ENCODE assay signal across 24 cellular contexts in genomic region chr3:37730825-37731224, GRCh38.
DNase-seq lines count a peak whose midpoint lies in the region; ATAC-seq, FAIRE-seq and TF ChIP-seq lines count a peak whose summit lies in the region.
"Had no signal": no experiment of that assay in that cellular context is flagged by ENCODE, and none has a peak within 500 bp of the region (broad histone marks: within the 10 kb centered on the region; RNA-seq: fewer than 3 reads in every experiment).

No MANE protein-coding gene starts in this region.

- no peak overlapping the region for H4K91ac ChIP-seq in H9 (ENCODE audit: insufficient read length, low read depth, low read length)

- H3K27me3 Mint-ChIP-seq in H9 (ENCODE audit: low read depth): peaks cover 2% of the 10 kb centered on the region; the same call in 1 of the 2 replicates
- peaks cover 8 to 17% of the 10 kb centered on the region in 2 donors for H3K27me3 Mint-ChIP-seq in natural killer cell (ENCODE audit: low read depth in 2 of 2)

- H3K4me2 ChIP-seq in H9 (ENCODE audit: insufficient read depth, insufficient read length, low read length) (no peak overlapping the region), K562 (ENCODE audit: insufficient read depth, low read length) (no peak overlapping the region)

- DNase-seq in H9: peak; percentile 10
- DNase-seq in KG1 (lab: John Stamatoyannopoulos, UW): peak; percentile 4
- DNase-seq in K562 (ENCODE audit: extremely low read depth in 1 of 4, low spot score in 3 of 4): peak in 1 of 4 experiments; percentile 7
- DNase-seq in sciatic nerve (ENCODE audit: low spot score): peak; percentile 75
- DNase-seq in NCI-H2107 treated with DMSO at 0.1 percent for 48 hours (lab: John Stamatoyannopoulos, UW; ENCODE audit: unreplicated experiment): no peak
- no peak for DNase-seq in natural killer cell
- no peak for DNase-seq in NCI-H748 treated with DMSO at 0.1 percent for 48 hours (lab: John Stamatoyannopoulos, UW)
- DNase-seq: ACHN; BE2C; C1 segment of cervical spinal cord; CD4-positive, CD25-positive, alpha-beta regulatory T cell; CD8-positive, alpha-beta memory T cell; COR-L47; DMS 273 treated with DMSO at 0.1 percent for 48 hours; DMS53; GM23248; HFFc6 had no signal

- H3T11ph ChIP-seq in H9 (ENCODE audit: low read length): no peak overlapping the region

- H4K20me1 ChIP-seq in H9 (ENCODE audit: control insufficient read depth, insufficient read depth, insufficient read length) (no peaks in the 10 kb centered on the region), K562 (replicated peaks; ENCODE audit: control insufficient read depth, insufficient read depth, low read length) (peaks cover 5% of the 10 kb centered on the region; the same call in 1 of the 2 replicates)

- H2AK5ac ChIP-seq in H9 (ENCODE audit: insufficient read length, low read length): no peak overlapping the region

- ATAC-seq in K562 (no peak), sciatic nerve (no peak), natural killer cell (no peak), GM21737 (IDR thresholded peaks at IDR 0.05; ENCODE audit: unreplicated experiment) (no peak)
- ATAC-seq: HCT116 had no signal

- H2BK120ac ChIP-seq in H9 (ENCODE audit: low read depth, low read length, poor library complexity, severe bottlenecking): no peak overlapping the region

- H3K4me1 ChIP-seq in H9 (ENCODE audit: insufficient read depth, low read length) (no peaks in the 10 kb centered on the region), K562 (replicated peaks in 1 of 2; ENCODE audit: control insufficient read depth in 2 of 2, insufficient read depth in 2 of 2, low read length in 2 of 2) (no peaks in the 10 kb centered on the region)
- H3K4me1 ChIP-seq: BE2C had no signal

- H3K4me3 Mint-ChIP-seq in H9: no peak overlapping the region
- no peak overlapping the region for H3K4me3 Mint-ChIP-seq in natural killer cell
- H3K4me3 Mint-ChIP-seq: CD4-positive, CD25-positive, alpha-beta regulatory T cell; CD8-positive, alpha-beta memory T cell; HFFc6 had no signal

- intact Hi-C loops in K562 (cut with micrococcal nuclease): no loop called here
- intact Hi-C loops in sciatic nerve (cut with DNase I): no loop called here
- intact Hi-C loops in natural killer cell (cut with micrococcal nuclease): no loop called here

- no peak overlapping the region for H3K14ac ChIP-seq in H9 (ENCODE audit: insufficient read depth, low read length)

- CTCF ChIA-PET in K562 (lab: Yijun Ruan, JAX; ENCODE audit: low intra/inter-chr PET ratio): no interaction called here

- H3K9me1 ChIP-seq in K562 (ENCODE audit: control insufficient read depth, insufficient read depth, low read length): no peaks in the 10 kb centered on the region

- TF ChIP-seq EP300 in K562 (IDR thresholded peaks at IDR 0.05; ENCODE audit: low read length): no peak

- H3K79me1 ChIP-seq in H9 (ENCODE audit: insufficient read depth, low read depth, low read length, poor library complexity, severe bottlenecking): no peaks in the 10 kb centered on the region

- no peak overlapping the region for H2BK15ac ChIP-seq in H9 (ENCODE audit: low read depth, low read length)

- H3K27me3 ChIP-seq in H9 (ENCODE audit: insufficient read depth, low read length) (no peaks in the 10 kb centered on the region), K562 (ENCODE audit: control insufficient read depth in 2 of 2, insufficient read depth in 2 of 2, low read length in 2 of 2) (peaks cover 7 to 34% of the 10 kb centered on the region in 2 experiments)
- H3K27me3 ChIP-seq: BE2C had no signal

- no peaks in the 10 kb centered on the region for H3K23me2 ChIP-seq in H9 (ENCODE audit: insufficient read length, low read depth, low read length, poor library complexity, severe bottlenecking)

- TF ChIP-seq POLR2A in K562 (conservative IDR thresholded peaks at IDR 0.05): no peak

- H3K27ac Mint-ChIP-seq in H9 (no peak overlapping the region; a peak in 1 of 7 replicates), natural killer cell (no peak overlapping the region)
- H3K27ac Mint-ChIP-seq: CD4-positive, CD25-positive, alpha-beta regulatory T cell; CD8-positive, alpha-beta memory T cell; HFFc6 had no signal

- H3K23ac ChIP-seq in H9 (ENCODE audit: insufficient read length, low read depth, low read length): no peak overlapping the region

- TF ChIP-seq CTCF in H9 (conservative IDR thresholded peaks at IDR 0.05) (no peak), K562 (IDR thresholded peaks at IDR 0.05 in 2 of 3, conservative IDR thresholded peaks at IDR 0.05 in 1 of 3; ENCODE audit: insufficient read depth in 2 of 3, low read depth in 1 of 3, low read length in 3 of 3) (no peak), natural killer cell (IDR thresholded peaks at IDR 0.05) (no peak)

- no peak overlapping the region for H4K5ac ChIP-seq in H9 (ENCODE audit: insufficient read length, low read depth, low read length)

- WGBS in H9 (ENCODE audit: extremely low coverage, insufficient read length, low lambda C conversion rate): no CpG with 5 or more reads among the region's 3 CpGs
- WGBS in K562 (ENCODE audit: insufficient coverage, low coverage, missing lambda C conversion rate): 0% methylated on average over 3 of the region's 3 CpGs

- POLR2A ChIA-PET in K562 (lab: Yijun Ruan, JAX): interaction anchor here (0.6 to 2.4 kb wide), 5 partner anchors 9 to 1016 kb away, joined by 3 to 8 read pairs (median 3); no protein-coding TSS in a partner anchor

- no TSS peak for BruUV-seq in K562 (replicated peaks; lab: Mats Ljungman, UMichigan)

- H3K79me2 ChIP-seq in H9 (ENCODE audit: insufficient read depth, low read length) (no peaks in the 10 kb centered on the region), K562 (ENCODE audit: control insufficient read depth, insufficient read depth, low read length) (no peaks in the 10 kb centered on the region)

- H3K27ac ChIP-seq in H9 (ENCODE audit: insufficient read length, low read depth, low read length) (no peak overlapping the region), K562 (ENCODE audit: extremely low read depth, low read depth, low read length) (no peak overlapping the region)
- H3K27ac ChIP-seq: GM23248 had no signal

- no peak overlapping the region for H2BK20ac ChIP-seq in H9 (ENCODE audit: low read depth, low read length, poor library complexity, severe bottlenecking)

- no peak overlapping the region for H2BK12ac ChIP-seq in H9 (ENCODE audit: insufficient read length, low read depth, low read length)

- H3K4ac ChIP-seq in H9 (ENCODE audit: low read depth, low read length): no peak overlapping the region

- H2AFZ ChIP-seq in H9 (ENCODE audit: low read length) (no peak overlapping the region), K562 (ENCODE audit: low read depth, low read length) (no peak overlapping the region)
- H2AFZ ChIP-seq: GM23248 had no signal

- FAIRE-seq in K562 (lab: Jason Lieb, UNC): no peak
- FAIRE-seq: A204.1, G401.6, GM12891, GM19239, H54 had no signal

- no peak overlapping the region for H3K56ac ChIP-seq in H9 (ENCODE audit: insufficient read length, low read depth, low read length)

- no peaks in the 10 kb centered on the region for H3K36me3 ChIP-seq in K562 (ENCODE audit: control insufficient read depth, insufficient read depth, low read length)
- H3K36me3 ChIP-seq: BE2C had no signal

- H3K9me3 ChIP-seq in H9 (ENCODE audit: control insufficient read depth, low read depth, low read length) (no peaks in the 10 kb centered on the region), K562 (replicated peaks; ENCODE audit: control insufficient read depth, insufficient read depth, low read depth, low read length) (no peaks in the 10 kb centered on the region)
- H3K9me3 ChIP-seq: BE2C had no signal

- H3K36me3 Mint-ChIP-seq in H9 (ENCODE audit: insufficient read depth in 1 of 3, low read depth in 3 of 3): no peaks in the 10 kb centered on the region
- H3K36me3 Mint-ChIP-seq in natural killer cell: no peaks in the 10 kb centered on the region
- H3K36me3 Mint-ChIP-seq: CD4-positive, CD25-positive, alpha-beta regulatory T cell; CD8-positive, alpha-beta memory T cell had no signal

- H3K18ac ChIP-seq in H9 (ENCODE audit: insufficient read length, low read depth, low read length): no peak overlapping the region

- in situ Hi-C loops in K562 (cut with MboI): no loop called here

- no peak overlapping the region for H2BK5ac ChIP-seq in H9 (ENCODE audit: insufficient read length, low read length)

- no peak overlapping the region for H3K9ac ChIP-seq in H9 (ENCODE audit: extremely low read depth, insufficient read length, low read length)
- no peak overlapping the region for H3K9ac ChIP-seq in K562 (ENCODE audit: insufficient read depth in 1 of 2, low read depth in 2 of 2, low read length in 2 of 2)
- H3K9ac ChIP-seq: GM23248 had no signal

- H3K4me3 ChIP-seq in K562: no peak overlapping the region
- H3K4me3 ChIP-seq: GM23248 had no signal

- H3K4me1 Mint-ChIP-seq in H9 (no peaks in the 10 kb centered on the region; a peak in 1 of 4 replicates), natural killer cell (no peaks in the 10 kb centered on the region)
- H3K4me1 Mint-ChIP-seq: CD4-positive, CD25-positive, alpha-beta regulatory T cell; CD8-positive, alpha-beta memory T cell had no signal

- H4K8ac ChIP-seq in H9 (replicated peaks; ENCODE audit: insufficient read length, low read depth, low read length): no peak overlapping the region

- TF ChIP-seq RAD21 in K562 (CRISPR knock-in tag; conservative IDR thresholded peaks at IDR 0.05 in 1 of 2, IDR thresholded peaks at IDR 0.05 in 1 of 2): no peak

- H3K9me3 Mint-ChIP-seq in H9: no peaks in the 10 kb centered on the region
- H3K9me3 Mint-ChIP-seq in natural killer cell: no peaks in the 10 kb centered on the region
- H3K9me3 Mint-ChIP-seq: HFFc6 had no signal

TF ChIP-seq in K562, 482 proteins besides CTCF, POLR2A, EP300 and RAD21 (continues in another document):
- TF ChIP-seq NFIX (CRISPR knock-in tag; IDR thresholded peaks at IDR 0.05; ENCODE audit: low read depth) (peak; percentile 55), NFIC (IDR thresholded peaks at IDR 0.05) (peak; percentile 77), ZNF197 (CRISPR knock-in tag; IDR thresholded peaks at IDR 0.05; ENCODE audit: low read depth) (no peak), L3MBTL2 (IDR thresholded peaks at IDR 0.05) (no peak)

Comparison
In these comparisons a context has a peak if more than half of its experiments do, and no peak if none do; other contexts are left out.
1. DNase-seq: peak in H9 (single experiment), KG1 (single experiment) and sciatic nerve (single experiment); none in NCI-H2107 treated with DMSO at 0.1 percent for 48 hours (single experiment), natural killer cell (single experiment) and NCI-H748 treated with DMSO at 0.1 percent for 48 hours (single experiment).